In the genomic region with DNA sequence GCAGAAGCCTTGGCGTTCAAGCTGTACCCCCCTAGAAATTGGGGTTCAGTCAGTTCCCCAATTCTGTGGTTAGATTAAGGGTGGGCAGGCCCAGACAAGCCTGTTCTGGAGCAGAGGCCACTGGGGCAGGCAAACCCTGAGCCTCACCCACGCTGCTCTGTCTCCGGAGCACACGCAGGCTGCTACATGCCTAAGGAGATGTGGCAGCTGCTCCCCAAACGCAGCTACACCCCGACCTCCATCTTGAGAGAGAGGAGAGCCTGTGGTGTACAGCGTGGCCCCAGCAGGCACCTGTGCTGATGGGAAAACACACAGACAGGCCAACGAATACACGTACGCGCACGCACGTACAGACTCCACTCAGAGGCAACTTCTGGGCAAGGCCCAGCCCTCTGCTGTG, we compare ENCODE assay signal across 20 cellular contexts. TPM values are rescaled to one million over a fixed set of nuclear protein-coding genes. Genes with fewer than 3 reads are reported as not detected.
"Had no signal": no experiment of that assay in that cellular context is flagged by ENCODE, and none has a peak within 500 bp of the region (broad histone marks: within the 10 kb centered on the region; RNA-seq: fewer than 3 reads in every experiment).

No MANE protein-coding gene starts in this region.

- ATAC-seq: psoas muscle; right lobe of liver; stimulated activated memory B cell treated with anti-CD40 and anti-IgM and Interleukin-4, amounts not matched to agents 10 μg/mL and 1 μg/mL and 100 μg/mL, for 72 hours had no signal

- H3K27ac Mint-ChIP-seq: activated B cell treated with CpG ODN at 0.5 μM for 24 hours; activated T-cell treated with anti-CD3 and anti-CD28 coated beads, Interleukin-2, amount 50 U/mL, for 24 hours; brain; stimulated activated memory B cell treated with anti-CD40 and anti-IgM and Interleukin-4, amounts not matched to agents 10 μg/mL and 1 μg/mL and 100 μg/mL, for 72 hours; T-helper 1 cell treated with Interleukin-12 subunit alpha and Interleukin-12 subunit beta and Interleukin-4 antibody, amounts not matched to agents 30 μg/mL and 1 μg/mL, for 36 hours had no signal

- H3K27me3 Mint-ChIP-seq: activated T-cell treated with anti-CD3 and anti-CD28 coated beads, Interleukin-2, amount 50 U/mL, for 24 hours; stimulated activated memory B cell treated with anti-CD40 and anti-IgM and Interleukin-4, amounts not matched to agents 10 μg/mL and 1 μg/mL and 100 μg/mL, for 72 hours had no signal

- H3K4me3 ChIP-seq: hepatocyte, psoas muscle, right lobe of liver, spleen, transverse colon had no signal

- DNase-seq: activated B cell treated with CpG ODN at 0.5 μM for 24 hours; activated CD4-positive, alpha-beta T cell treated with anti-CD3 and anti-CD28 coated beads, Interleukin-2, amount 50 U/mL, for 1 hour; activated effector memory CD4-positive, alpha-beta T cell treated with Interleukin-2 at 50 U/mL for 16 hours; activated T-cell treated with anti-CD3 and anti-CD28 coated beads, Interleukin-2, amount 50 U/mL, for 24 hours; amygdala; dermis blood vessel endothelial cell; kidney glomerular epithelial cell; midbrain; psoas muscle; right lobe of liver; spleen; stimulated activated CD4-positive, alpha-beta T cell treated with anti-CD3 and anti-CD28 coated beads, Interleukin-1b, Interleukin-23, amount 100 ng/mL, for 48 hours; transverse colon had no signal

- H3K27me3 ChIP-seq: hepatocyte, right lobe of liver, transverse colon had no signal

- H3K9me3 ChIP-seq: psoas muscle, right lobe of liver, spleen, transverse colon had no signal

- H3K4me1 Mint-ChIP-seq: activated B cell treated with CpG ODN at 0.5 μM for 24 hours; activated naive CD4-positive, alpha-beta T cell treated with anti-CD3 and anti-CD28 coated beads, Interleukin-2, amount 50 U/mL, for 24 hours; stimulated activated memory B cell treated with anti-CD40 and anti-IgM and Interleukin-4, amounts not matched to agents 10 μg/mL and 1 μg/mL and 100 μg/mL, for 72 hours had no signal

- H3K27ac ChIP-seq: hepatocyte, psoas muscle, right lobe of liver, spleen, transverse colon had no signal

- H3K4me3 Mint-ChIP-seq: activated B cell treated with CpG ODN at 0.5 μM for 24 hours; activated naive CD4-positive, alpha-beta T cell treated with anti-CD3 and anti-CD28 coated beads, Interleukin-2, amount 50 U/mL, for 24 hours; activated T-cell treated with anti-CD3 and anti-CD28 coated beads, Interleukin-2, amount 50 U/mL, for 24 hours; brain; stimulated activated memory B cell treated with anti-CD40 and anti-IgM and Interleukin-4, amounts not matched to agents 10 μg/mL and 1 μg/mL and 100 μg/mL, for 72 hours; T-helper 1 cell treated with Interleukin-12 subunit alpha and Interleukin-12 subunit beta and Interleukin-4 antibody, amounts not matched to agents 30 μg/mL and 1 μg/mL, for 36 hours had no signal

- H3K9me3 Mint-ChIP-seq: activated B cell treated with CpG ODN at 0.5 μM for 24 hours; activated naive CD4-positive, alpha-beta T cell treated with anti-CD3 and anti-CD28 coated beads, Interleukin-2, amount 50 U/mL, for 24 hours; activated T-cell treated with anti-CD3 and anti-CD28 coated beads, Interleukin-2, amount 50 U/mL, for 24 hours; stimulated activated memory B cell treated with anti-CD40 and anti-IgM and Interleukin-4, amounts not matched to agents 10 μg/mL and 1 μg/mL and 100 μg/mL, for 72 hours; T-helper 1 cell treated with Interleukin-12 subunit alpha and Interleukin-12 subunit beta and Interleukin-4 antibody, amounts not matched to agents 30 μg/mL and 1 μg/mL, for 36 hours had no signal

- H3K36me3 ChIP-seq: right lobe of liver, spleen, transverse colon had no signal

- H3K36me3 Mint-ChIP-seq: activated naive CD4-positive, alpha-beta T cell treated with anti-CD3 and anti-CD28 coated beads, Interleukin-2, amount 50 U/mL, for 24 hours; brain; stimulated activated memory B cell treated with anti-CD40 and anti-IgM and Interleukin-4, amounts not matched to agents 10 μg/mL and 1 μg/mL and 100 μg/mL, for 72 hours had no signal

RNA-seq across cellular contexts. Expression of gene GRHL3, which starts 33.9 kb away (rescaled TPM):
- total RNA-seq: dermis blood vessel endothelial cell, fibroblast of lung, spleen, subcutaneous adipose tissue, transverse colon had no signal
